ENCODE assay signal across 8 cellular contexts in the genomic region with DNA sequence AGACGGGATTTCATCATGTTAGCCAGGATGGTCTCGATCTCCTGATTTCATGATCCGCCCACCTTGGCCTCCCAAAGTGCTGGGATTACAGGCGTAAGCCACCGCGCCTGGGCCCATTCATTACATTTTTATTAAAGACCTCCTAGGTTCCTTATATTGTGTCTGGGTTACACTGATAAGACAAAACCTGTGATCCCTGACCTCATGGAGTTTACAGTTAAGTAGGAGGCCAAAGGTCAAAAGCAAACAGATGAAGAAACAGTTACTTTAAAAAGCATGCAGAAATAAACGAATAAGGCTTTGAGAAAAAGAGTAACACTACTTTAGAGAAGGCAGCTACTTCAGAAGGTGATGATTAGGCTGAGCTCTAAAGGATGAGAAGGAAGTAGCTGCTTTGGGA.
"Had no signal": no experiment of that assay in that cellular context is flagged by ENCODE, and none has a peak within 500 bp of the region (broad histone marks: within the 10 kb centered on the region; RNA-seq: fewer than 3 reads in every experiment).

No MANE protein-coding gene starts in this region.

- DNase-seq: GDM1, GF-D8 had no signal

- ATAC-seq: GM12878 had no signal

- FAIRE-seq: G401.6, GM12878, GM12891, GM12892, GM18507, GM19239 had no signal

- H3K4me3 ChIP-seq: GM12878 had no signal
